Comparison of ENCODE assay signal across 2 cellular contexts in the genomic region with DNA sequence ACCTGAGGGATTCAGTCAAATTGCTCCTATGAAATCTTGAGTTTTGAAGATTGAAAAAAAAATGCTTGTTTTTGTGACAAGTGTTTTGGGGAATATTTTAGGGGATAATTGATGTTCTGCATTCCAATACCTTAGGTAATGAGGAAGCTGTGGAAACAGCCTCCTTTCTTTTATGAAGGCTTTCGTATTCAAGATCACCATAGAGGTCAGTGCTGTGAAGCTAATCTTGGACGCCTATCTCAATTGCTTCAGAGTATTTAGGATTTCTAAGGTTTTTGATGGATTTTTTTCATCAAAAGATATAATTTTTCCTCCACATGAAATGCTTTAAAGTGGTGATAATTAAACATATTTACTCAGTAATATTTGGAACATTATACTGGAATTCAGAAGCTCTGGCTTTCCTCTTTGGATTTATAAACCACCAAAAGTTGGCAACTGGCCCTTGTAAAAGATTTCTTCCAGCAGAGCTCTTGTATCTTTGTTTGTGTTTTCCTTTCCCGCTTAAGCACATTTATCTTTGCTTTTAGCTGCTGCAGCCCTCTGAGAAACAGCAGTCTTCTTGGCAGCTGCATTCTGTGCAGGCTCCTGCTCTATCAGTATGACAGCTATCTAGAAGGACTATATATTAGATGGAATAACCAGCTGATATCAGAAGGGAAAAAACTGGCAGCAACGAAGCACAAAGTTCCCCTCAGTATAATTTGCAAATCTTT.
TF ChIP-seq lines count a peak whose summit lies in the region.

No MANE protein-coding gene starts in this region.

TF ChIP-seq in IMR-90, 13 proteins besides CTCF, POLR2A, EP300 and RAD21:
- TF ChIP-seq RCOR1 (IDR thresholded peaks at IDR 0.05; ENCODE audit: insufficient replicate concordance, low read length) (no peak), BHLHE40 (IDR thresholded peaks at IDR 0.05; ENCODE audit: low read depth, low read length) (no peak), RFX5 (IDR thresholded peaks at IDR 0.05; ENCODE audit: low read depth, low read length) (no peak), MAFK (IDR thresholded peaks at IDR 0.05; ENCODE audit: low read depth, low read length) (no peak)

TF ChIP-seq in SK-N-SH, 30 proteins besides CTCF, POLR2A, EP300 and RAD21:
- TF ChIP-seq, protein P1, sequence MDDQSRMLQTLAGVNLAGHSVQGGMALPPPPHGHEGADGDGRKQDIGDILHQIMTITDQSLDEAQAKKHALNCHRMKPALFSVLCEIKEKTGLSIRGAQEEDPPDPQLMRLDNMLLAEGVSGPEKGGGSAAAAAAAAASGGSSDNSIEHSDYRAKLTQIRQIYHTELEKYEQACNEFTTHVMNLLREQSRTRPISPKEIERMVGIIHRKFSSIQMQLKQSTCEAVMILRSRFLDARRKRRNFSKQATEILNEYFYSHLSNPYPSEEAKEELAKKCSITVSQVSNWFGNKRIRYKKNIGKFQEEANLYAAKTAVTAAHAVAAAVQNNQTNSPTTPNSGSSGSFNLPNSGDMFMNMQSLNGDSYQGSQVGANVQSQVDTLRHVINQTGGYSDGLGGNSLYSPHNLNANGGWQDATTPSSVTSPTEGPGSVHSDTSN (IDR thresholded peaks at IDR 0.05): no peak
- TF ChIP-seq YY1 (IDR thresholded peaks at IDR 0.05; ENCODE audit: low read depth) (no peak), TCF12 (IDR thresholded peaks at IDR 0.05) (peak; percentile 33; the same call in 1 of the 2 replicates), MXI1 (IDR thresholded peaks at IDR 0.05; ENCODE audit: low read depth, low read length) (peak; percentile 33; the same call in 1 of the 2 replicates), GATA2 (CRISPR knock-in tag; IDR thresholded peaks at IDR 0.05) (peak; percentile 53; the same call in 1 of the 2 replicates), RCOR1 (IDR thresholded peaks at IDR 0.05; ENCODE audit: low read length) (no peak), USF1 (IDR thresholded peaks at IDR 0.05; ENCODE audit: borderline replicate concordance, low read depth) (no peak), FOXJ3 (CRISPR knock-in tag; IDR thresholded peaks at IDR 0.05) (no peak), NRF1 (IDR thresholded peaks at IDR 0.05; ENCODE audit: low read depth, low read length) (no peak), GABPA (IDR thresholded peaks at IDR 0.05; ENCODE audit: low read depth) (no peak)
TF ChIP-seq in SK-N-SH: peak in this region for 3.
